In genomic region chr1:100132566-100133477, GRCh38 we compare ENCODE assay signal across 8 cellular contexts. TPM values are rescaled to one million over a fixed set of nuclear protein-coding genes. Genes with fewer than 3 reads are reported as not detected.
A peak's percentile ranks its signal among the peaks of the same experiment; 100 is the strongest.
DNase-seq lines count a peak whose midpoint lies in the region; ATAC-seq, FAIRE-seq and TF ChIP-seq lines count a peak whose summit lies in the region.

A gene with protein sequence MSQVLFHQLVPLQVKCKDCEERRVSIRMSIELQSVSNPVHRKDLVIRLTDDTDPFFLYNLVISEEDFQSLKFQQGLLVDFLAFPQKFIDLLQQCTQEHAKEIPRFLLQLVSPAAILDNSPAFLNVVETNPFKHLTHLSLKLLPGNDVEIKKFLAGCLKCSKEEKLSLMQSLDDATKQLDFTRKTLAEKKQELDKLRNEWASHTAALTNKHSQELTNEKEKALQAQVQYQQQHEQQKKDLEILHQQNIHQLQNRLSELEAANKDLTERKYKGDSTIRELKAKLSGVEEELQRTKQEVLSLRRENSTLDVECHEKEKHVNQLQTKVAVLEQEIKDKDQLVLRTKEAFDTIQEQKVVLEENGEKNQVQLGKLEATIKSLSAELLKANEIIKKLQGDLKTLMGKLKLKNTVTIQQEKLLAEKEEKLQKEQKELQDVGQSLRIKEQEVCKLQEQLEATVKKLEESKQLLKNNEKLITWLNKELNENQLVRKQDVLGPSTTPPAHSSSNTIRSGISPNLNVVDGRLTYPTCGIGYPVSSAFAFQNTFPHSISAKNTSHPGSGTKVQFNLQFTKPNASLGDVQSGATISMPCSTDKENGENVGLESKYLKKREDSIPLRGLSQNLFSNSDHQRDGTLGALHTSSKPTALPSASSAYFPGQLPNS (minus strand): TSS chr1:100132930. CDS start chr1:100132814, 116 bp downstream.
Gene TRMT13 (plus strand): TSS chr1:100133163. CDS start chr1:100133169, 6 bp downstream.

- FAIRE-seq in small intestine (lab: Jason Lieb, UNC) = no peak

- peak within 1 kb of the TSS; percentile 87 for H3K27ac ChIP-seq in WERI-Rb-1
- peak within 1 kb of the TSS; percentile 54 for H3K27ac ChIP-seq in mammary epithelial cell (ENCODE audit: insufficient read depth, low read depth, low read length)
- H3K27ac ChIP-seq in small intestine (ENCODE audit: low read depth in 1 of 2, low read length in 1 of 2) = peak within 1 kb of the TSS; percentile 47 to 91

- H2AFZ ChIP-seq in mammary epithelial cell (ENCODE audit: low read depth, low read length) = peak within 1 kb of the TSS; percentile 99

- intact Hi-C loops in mammary epithelial cell (cut with micrococcal nuclease) = loop anchor here (1.0 to 5.0 kb wide), 5 partner anchors 95 to 326 kb away; partner anchors contain the start of genes CDC14A and RTCA

- peak within 1 kb of the TSS; percentile 100 for H3K4me3 ChIP-seq in WERI-Rb-1 (ENCODE audit: low read depth, low read length)
- H3K4me3 ChIP-seq in mammary epithelial cell (replicated peaks in 1 of 3; ENCODE audit: insufficient read depth in 1 of 3, low read depth in 2 of 3, low read length in 3 of 3) = peak within 1 kb of the TSS; percentile 77 to 91 (median 90)
- peak within 1 kb of the TSS; percentile 83 to 98 for H3K4me3 ChIP-seq in small intestine (ENCODE audit: low read depth in 1 of 2, low read length in 2 of 2)

- ATAC-seq in GM18873 (IDR thresholded peaks at IDR 0.05; ENCODE audit: low FRiP score, unreplicated experiment) (peak; percentile 92), HG03139 (IDR thresholded peaks at IDR 0.05; ENCODE audit: unreplicated experiment) (peak; percentile 90)

- CTCF ChIA-PET in mammary epithelial cell (lab: Charles Lee; ENCODE audit: low non-redundant PET) = no interaction called here

- H3K79me2 ChIP-seq in mammary epithelial cell (ENCODE audit: insufficient read depth, low read length) = peaks cover 77% of the 10 kb centered on the region

- TSS peak; percentile 55 for BruUV-seq in mammary epithelial cell (replicated peaks; lab: Mats Ljungman, UMichigan)

- peak; percentile 96 for DNase-seq in ACHN
- peak; percentile 97 for DNase-seq in NCI-H2227 (lab: John Stamatoyannopoulos, UW; ENCODE audit: unreplicated experiment)
- peak; percentile 98 for DNase-seq in WERI-Rb-1
- DNase-seq in mammary epithelial cell = peak; percentile 97
- peak; percentile 92 for DNase-seq in iPS-NIHi11 (ENCODE audit: low spot score)
- peak; percentile 99 for DNase-seq in small intestine

- peaks cover 6% of the 10 kb centered on the region for H3K4me1 ChIP-seq in mammary epithelial cell (ENCODE audit: insufficient read depth, low read length)
- peaks cover 0 to 5% of the 10 kb centered on the region in 2 donors for H3K4me1 ChIP-seq in small intestine (ENCODE audit: control insufficient read depth in 2 of 2, insufficient read depth in 1 of 2, low read depth in 1 of 2, low read length in 1 of 2)

- no peak for TF ChIP-seq CTCF in WERI-Rb-1 (IDR thresholded peaks at IDR 0.05; ENCODE audit: low read depth, low read length)
- TF ChIP-seq CTCF in mammary epithelial cell (conservative IDR thresholded peaks at IDR 0.05 in 1 of 2, IDR thresholded peaks at IDR 0.05 in 1 of 2; ENCODE audit: extremely low read depth in 1 of 2, insufficient read depth in 1 of 2, low read depth in 1 of 2, low read length in 2 of 2) = no peak

- H3K36me3 ChIP-seq in WERI-Rb-1 (peaks cover 12% of the 10 kb centered on the region), mammary epithelial cell (ENCODE audit: insufficient read depth, low read length) (peaks cover 9% of the 10 kb centered on the region), small intestine (ENCODE audit: control insufficient read depth in 2 of 2, insufficient read depth in 2 of 2, low read length in 2 of 2) (peaks cover under 1 to 5% of the 10 kb centered on the region in 2 donors)

- H3K9me3 ChIP-seq in WERI-Rb-1 (ENCODE audit: severe bottlenecking) (no peaks in the 10 kb centered on the region), mammary epithelial cell (replicated peaks; ENCODE audit: insufficient read depth, low read length) (no peaks in the 10 kb centered on the region), small intestine (ENCODE audit: control insufficient read depth, low read depth) (no peaks in the 10 kb centered on the region)

- H3K4me2 ChIP-seq in mammary epithelial cell (ENCODE audit: insufficient read depth, low read depth, low read length) = peak within 1 kb of the TSS; percentile 78

- H3K9ac ChIP-seq in mammary epithelial cell (ENCODE audit: insufficient read depth, low read length) = peak within 1 kb of the TSS; percentile 80

- H3K27me3 ChIP-seq in WERI-Rb-1 (ENCODE audit: insufficient read depth, low read depth, severe bottlenecking) (no peaks in the 10 kb centered on the region), mammary epithelial cell (ENCODE audit: insufficient read depth, low read length) (no peaks in the 10 kb centered on the region), small intestine (ENCODE audit: control insufficient read depth in 2 of 2, insufficient read depth in 2 of 2, low read length in 2 of 2) (no peaks in the 10 kb centered on the region)

- H4K20me1 ChIP-seq in mammary epithelial cell (ENCODE audit: insufficient read depth, low read length) = no peaks in the 10 kb centered on the region

- WGBS in mammary epithelial cell (ENCODE audit: low coverage, missing lambda C conversion rate) = under 1% methylated on average over 31 of the region's 57 CpGs
- WGBS in small intestine, 3 donors = 0% methylated on average over 57 of the region's 57 CpGs

- in situ Hi-C loops in ACHN (cut with HindIII; ENCODE audit: low pct_ligation_motif_present, low pct_unique_long_range_greater_than_20kb, low sequenced_read_pairs) (no loop called here), mammary epithelial cell (cut with MboI; ENCODE audit: low sequenced_read_pairs in 2 of 2) (loop anchor here in 1 of 2 donors (25.0 kb wide), 1 partner anchor 321 kb away; no protein-coding TSS in a partner anchor)

- dilution Hi-C loops in mammary epithelial cell (cut with HindIII; ENCODE audit: low sequenced_read_pairs) = no loop called here

RNA-seq across cellular contexts. Expression of the first gene that starts in this region (rescaled TPM):
- 1 to 10 TPM; 2.8 to 6.0 TPM for total RNA-seq in mammary epithelial cell
- polyA plus RNA-seq in mammary epithelial cell (1.3 TPM), small intestine (1 to 10 TPM; 1.8 to 3.3 (median 1.9) TPM)
- polyA minus RNA-seq in mammary epithelial cell = 1.9 TPM

RNA-seq across cellular contexts. Expression of gene TRMT13, which starts in this region (rescaled TPM):
- total RNA-seq in mammary epithelial cell = 10 to 100 TPM; 11.0 to 14.3 TPM
- 3.3 TPM for polyA plus RNA-seq in mammary epithelial cell
- 20.2 TPM for polyA minus RNA-seq in mammary epithelial cell
- 10 to 100 TPM in 1 of 3 donors, 1 to 10 TPM in 2; 7.6 to 11.6 (median 9.3) TPM for polyA plus RNA-seq in small intestine

Comparison
In these comparisons a context has a peak if more than half of its experiments do, and no peak if none do; other contexts are left out.
1. Peak in every context shown above with its lines: DNase-seq, ATAC-seq, H3K4me3 ChIP-seq and H3K27ac ChIP-seq.